16 cellular contexts compared by ENCODE assay signal in genomic region chr6:147043994-147044477, GRCh38.
DNase-seq lines count a peak whose midpoint lies in the region; ATAC-seq and TF ChIP-seq lines count a peak whose summit lies in the region.
"Had no signal": no experiment of that assay in that cellular context is flagged by ENCODE, and none has a peak within 500 bp of the region (broad histone marks: within the 10 kb centered on the region; RNA-seq: fewer than 3 reads in every experiment).

No MANE protein-coding gene starts in this region.

- no peaks in the 10 kb centered on the region for H3K4me1 Mint-ChIP-seq in CD8-positive, alpha-beta memory T cell
- no peaks in the 10 kb centered on the region for H3K4me1 Mint-ChIP-seq in natural killer cell
- H3K4me1 Mint-ChIP-seq: B cell; naive B cell; stimulated activated effector memory CD8-positive, alpha-beta T cell treated with anti-CD3 and anti-CD28 coated beads, Interleukin-12 subunit alpha, Interleukin-12 subunit beta, amount 100 ng/mL, for 72 hours had no signal

- H3K4me3 Mint-ChIP-seq in CD8-positive, alpha-beta memory T cell = no peak overlapping the region
- H3K4me3 Mint-ChIP-seq in natural killer cell = no peak overlapping the region
- H3K4me3 Mint-ChIP-seq: activated T-cell treated with anti-CD3 and anti-CD28 coated beads, Interleukin-2, amount 50 U/mL, for 72 hours; B cell; naive B cell; stimulated activated effector memory CD8-positive, alpha-beta T cell treated with anti-CD3 and anti-CD28 coated beads, Interleukin-12 subunit alpha, Interleukin-12 subunit beta, amount 100 ng/mL, for 72 hours; T-helper 1 cell treated with Interleukin-12 subunit alpha and Interleukin-12 subunit beta and Interleukin-4 antibody, amounts not matched to agents 30 μg/mL and 1 μg/mL, for 36 hours had no signal

- H3K27me3 ChIP-seq in CD8-positive, alpha-beta memory T cell (ENCODE audit: insufficient read depth, low read length, poor library complexity, severe bottlenecking) = no peaks in the 10 kb centered on the region
- H3K27me3 ChIP-seq in foreskin keratinocyte = no peaks in the 10 kb centered on the region

- CTCF ChIA-PET in CD8-positive, alpha-beta memory T cell (lab: Charles Lee) = interaction anchor here (1.2 kb wide), 1 partner anchor 9 kb away, joined by 3 read pairs; no protein-coding TSS in a partner anchor

- peaks cover 5 to 12% (median 12%) of the 10 kb centered on the region in 5 donors for H3K9me3 Mint-ChIP-seq in CD8-positive, alpha-beta memory T cell
- peaks cover 7 to 14% of the 10 kb centered on the region in 2 donors for H3K9me3 Mint-ChIP-seq in natural killer cell

- intact Hi-C loops in left colon (cut with DNase I, micrococcal nuclease) = no loop called here
- intact Hi-C loops in natural killer cell (cut with micrococcal nuclease) = no loop called here

- H3K27me3 Mint-ChIP-seq in CD8-positive, alpha-beta memory T cell = peaks cover 2 to 4% of the 10 kb centered on the region in 2 donors
- no peaks in the 10 kb centered on the region for H3K27me3 Mint-ChIP-seq in natural killer cell (ENCODE audit: low read depth in 2 of 2)

- no peak for DNase-seq in CD8-positive, alpha-beta memory T cell
- DNase-seq in HT1080 (ENCODE audit: low read depth) (peak; percentile 77), SKM-1 (lab: John Stamatoyannopoulos, UW; ENCODE audit: unreplicated experiment) (peak; percentile 21), foreskin keratinocyte (peak; percentile 34 to 52), ureter (ENCODE audit: low spot score) (no peak), left colon (no peak), natural killer cell (no peak)
- DNase-seq: activated CD4-positive, alpha-beta T cell treated with anti-CD3 and anti-CD28 coated beads, Interleukin-2, amount 50 U/mL, for 1 hour; activated T-cell treated with anti-CD3 and anti-CD28 coated beads, Interleukin-2, amount 50 U/mL, for 72 hours; left cardiac atrium; naive B cell; stimulated activated CD4-positive, alpha-beta T cell treated with anti-CD3 and anti-CD28 coated beads, Interleukin-4, amount 100 ng/mL, for 24 hours had no signal

- TF ChIP-seq CTCF in foreskin keratinocyte (conservative IDR thresholded peaks at IDR 0.05) (no peak), natural killer cell (IDR thresholded peaks at IDR 0.05) (no peak)

- peak; percentile 43 for ATAC-seq in foreskin keratinocyte
- no peak for ATAC-seq in GM18511 (IDR thresholded peaks at IDR 0.05; ENCODE audit: unreplicated experiment)
- ATAC-seq in left colon = no peak
- no peak for ATAC-seq in natural killer cell
- ATAC-seq: activated T-cell treated with anti-CD3 and anti-CD28 coated beads, Interleukin-2, amount 50 U/mL, for 72 hours; left cardiac atrium; stimulated activated effector memory CD8-positive, alpha-beta T cell treated with anti-CD3 and anti-CD28 coated beads, Interleukin-12 subunit alpha, Interleukin-12 subunit beta, amount 100 ng/mL, for 72 hours had no signal

- H3K4me3 ChIP-seq in CD8-positive, alpha-beta memory T cell (ENCODE audit: low read length) = no peak overlapping the region

- POLR2A ChIA-PET in CD8-positive, alpha-beta memory T cell (lab: Charles Lee) = no interaction called here

- H3K9me3 ChIP-seq in CD8-positive, alpha-beta memory T cell (ENCODE audit: low read length) = no peaks in the 10 kb centered on the region

- H3K27ac ChIP-seq in CD8-positive, alpha-beta memory T cell (ENCODE audit: low read depth, low read length) = peak overlapping the region; percentile 45
- no peak overlapping the region for H3K27ac ChIP-seq in foreskin keratinocyte

- H3K27ac Mint-ChIP-seq in CD8-positive, alpha-beta memory T cell = no peak overlapping the region
- no peak overlapping the region for H3K27ac Mint-ChIP-seq in natural killer cell
- H3K27ac Mint-ChIP-seq: activated T-cell treated with anti-CD3 and anti-CD28 coated beads, Interleukin-2, amount 50 U/mL, for 72 hours; B cell; naive B cell; stimulated activated effector memory CD8-positive, alpha-beta T cell treated with anti-CD3 and anti-CD28 coated beads, Interleukin-12 subunit alpha, Interleukin-12 subunit beta, amount 100 ng/mL, for 72 hours; T-helper 1 cell treated with Interleukin-12 subunit alpha and Interleukin-12 subunit beta and Interleukin-4 antibody, amounts not matched to agents 30 μg/mL and 1 μg/mL, for 36 hours had no signal

- H3K36me3 Mint-ChIP-seq in CD8-positive, alpha-beta memory T cell = peaks cover 0 to 2% (median 0%) of the 10 kb centered on the region in 3 donors
- H3K36me3 Mint-ChIP-seq in natural killer cell = no peaks in the 10 kb centered on the region
- H3K36me3 Mint-ChIP-seq: stimulated activated effector memory CD8-positive, alpha-beta T cell treated with anti-CD3 and anti-CD28 coated beads, Interleukin-12 subunit alpha, Interleukin-12 subunit beta, amount 100 ng/mL, for 72 hours had no signal

- H3K36me3 ChIP-seq in CD8-positive, alpha-beta memory T cell (ENCODE audit: insufficient read depth, low read length) = no peaks in the 10 kb centered on the region

- no peaks in the 10 kb centered on the region for H3K4me1 ChIP-seq in CD8-positive, alpha-beta memory T cell (ENCODE audit: insufficient read depth, low read length)
- H3K4me1 ChIP-seq in foreskin keratinocyte = no peaks in the 10 kb centered on the region

Comparison
In these comparisons a context has a peak if more than half of its experiments do, and no peak if none do; other contexts are left out.
1. DNase-seq: peak in HT1080 (single experiment), SKM-1 (single experiment) and foreskin keratinocyte (2 of 2); none in CD8-positive, alpha-beta memory T cell (0 of 5), ureter (single experiment), left colon (0 of 2) and natural killer cell (single experiment).